ENCODE assay signal across 25 cellular contexts in the genomic region with DNA sequence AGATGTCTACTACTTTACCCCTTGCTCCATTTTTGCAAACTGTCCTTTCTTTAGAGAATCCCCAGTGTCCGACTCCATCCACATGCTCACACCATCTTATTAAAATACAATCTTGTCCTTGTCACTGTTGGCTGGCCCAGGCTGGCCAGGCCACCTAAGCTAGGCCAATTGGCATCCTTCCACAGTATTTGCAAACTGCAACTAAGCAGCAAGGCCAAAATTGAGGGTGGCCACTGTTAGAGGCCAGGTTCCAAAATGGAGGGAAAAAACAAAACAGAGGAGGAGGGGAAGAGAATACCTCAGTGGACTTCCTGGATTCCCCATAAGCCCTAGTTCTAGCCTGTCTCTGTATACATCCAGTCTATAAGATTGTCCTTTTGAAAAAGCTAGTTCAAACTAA.
"Had no signal": no experiment of that assay in that cellular context is flagged by ENCODE, and none has a peak within 500 bp of the region (broad histone marks: within the 10 kb centered on the region; RNA-seq: fewer than 3 reads in every experiment).

No MANE protein-coding gene starts in this region.

- H3K4me3 ChIP-seq: left ventricle myocardium inferior, upper lobe of left lung, vagina had no signal

- H3K36me3 Mint-ChIP-seq: activated naive CD4-positive, alpha-beta T cell treated with anti-CD3 and anti-CD28 coated beads, Interleukin-2, amount 50 U/mL, for 24 hours had no signal

- H3K27me3 Mint-ChIP-seq: activated CD8-positive, alpha-beta T cell treated with anti-CD3 and anti-CD28 coated beads for 36 hours; activated naive CD4-positive, alpha-beta T cell treated with anti-CD3 and anti-CD28 coated beads, Interleukin-2, amount 50 U/mL, for 24 hours; activated naive CD8-positive, alpha-beta T cell treated with anti-CD3 and anti-CD28 coated beads, Interleukin-2, amount 50 U/mL, for 24 hours; central memory CD8-positive, alpha-beta T cell; stimulated activated naive CD8-positive, alpha-beta T cell treated with anti-CD3 and anti-CD28 coated beads, Interleukin-15, Interleukin-2, amounts not matched to agents 100 ng/mL and 50 ng/mL, for 24 hours had no signal

- DNase-seq: activated B cell treated with CpG ODN at 0.5 μM for 24 hours; activated CD4-positive, alpha-beta T cell treated with anti-CD3 and anti-CD28 coated beads, Interleukin-2, amount 50 U/mL, for 1 hour; activated CD8-positive, alpha-beta T cell treated with anti-CD3 and anti-CD28 coated beads for 36 hours; activated naive CD8-positive, alpha-beta T cell treated with anti-CD3 and anti-CD28 coated beads, Interleukin-2, amount 50 U/mL, for 24 hours; activated T-cell treated with anti-CD3 and anti-CD28 coated beads, Interleukin-2, amount 50 U/mL, for 48 hours; dermis blood vessel endothelial cell; effector CD4-positive, alpha-beta T cell; left ventricle myocardium inferior; naive thymus-derived CD4-positive, alpha-beta T cell; posterior cingulate gyrus; right cardiac atrium; stimulated activated CD4-positive, alpha-beta T cell treated with anti-CD3 and anti-CD28 coated beads, Interleukin-4, amount 100 ng/mL, for 1 hour; T-helper 1 cell had no signal

- ATAC-seq: activated CD8-positive, alpha-beta T cell treated with anti-CD3 and anti-CD28 coated beads for 36 hours; activated naive CD8-positive, alpha-beta T cell treated with anti-CD3 and anti-CD28 coated beads, Interleukin-2, amount 50 U/mL, for 24 hours; naive thymus-derived CD4-positive, alpha-beta T cell; right cardiac atrium had no signal

- H3K9me3 ChIP-seq: left ventricle myocardium inferior, upper lobe of left lung, vagina had no signal

- H3K4me3 Mint-ChIP-seq: activated B cell treated with CpG ODN at 0.5 μM for 24 hours; activated CD8-positive, alpha-beta T cell treated with anti-CD3 and anti-CD28 coated beads for 36 hours; activated naive CD4-positive, alpha-beta T cell treated with anti-CD3 and anti-CD28 coated beads, Interleukin-2, amount 50 U/mL, for 24 hours; activated naive CD8-positive, alpha-beta T cell treated with anti-CD3 and anti-CD28 coated beads, Interleukin-2, amount 50 U/mL, for 24 hours; central memory CD8-positive, alpha-beta T cell; mesothelial cell of epicardium; stimulated activated naive CD8-positive, alpha-beta T cell treated with anti-CD3 and anti-CD28 coated beads, Interleukin-15, Interleukin-2, amounts not matched to agents 100 ng/mL and 50 ng/mL, for 24 hours; T-helper 2 cell treated with Interferon-gamma antibody and Interleukin-4, amounts not matched to agents 5 μg/mL and 100 μg/mL, for 36 hours had no signal

- H3K27ac Mint-ChIP-seq: activated B cell treated with CpG ODN at 0.5 μM for 24 hours; activated naive CD4-positive, alpha-beta T cell treated with anti-CD3 and anti-CD28 coated beads, Interleukin-2, amount 50 U/mL, for 24 hours; activated naive CD8-positive, alpha-beta T cell treated with anti-CD3 and anti-CD28 coated beads, Interleukin-2, amount 50 U/mL, for 24 hours; activated T-helper 2 cell treated with anti-CD3 and anti-CD28 coated beads, Interferon-gamma antibody, Interleukin-2, Interleukin-4, amounts not matched to agents 10 μg/mL and 5 μg/mL and 100 μg/mL, durations not matched to agents 14 hours and 24 hours and 36 hours; mesothelial cell of epicardium; naive thymus-derived CD4-positive, alpha-beta T cell; stimulated activated naive CD8-positive, alpha-beta T cell treated with anti-CD3 and anti-CD28 coated beads, Interleukin-15, Interleukin-2, amounts not matched to agents 100 ng/mL and 50 ng/mL, for 24 hours; T-helper 2 cell treated with Interferon-gamma antibody and Interleukin-4, amounts not matched to agents 5 μg/mL and 100 μg/mL, for 36 hours had no signal

- H3K9me3 Mint-ChIP-seq: activated B cell treated with CpG ODN at 0.5 μM for 24 hours; activated CD8-positive, alpha-beta T cell treated with anti-CD3 and anti-CD28 coated beads for 36 hours; activated naive CD4-positive, alpha-beta T cell treated with anti-CD3 and anti-CD28 coated beads, Interleukin-2, amount 50 U/mL, for 24 hours; activated naive CD8-positive, alpha-beta T cell treated with anti-CD3 and anti-CD28 coated beads, Interleukin-2, amount 50 U/mL, for 24 hours; activated T-helper 2 cell treated with anti-CD3 and anti-CD28 coated beads, Interferon-gamma antibody, Interleukin-2, Interleukin-4, amounts not matched to agents 10 μg/mL and 5 μg/mL and 100 μg/mL, durations not matched to agents 14 hours and 24 hours and 36 hours; central memory CD8-positive, alpha-beta T cell; mesothelial cell of epicardium; naive thymus-derived CD4-positive, alpha-beta T cell; stimulated activated naive CD8-positive, alpha-beta T cell treated with anti-CD3 and anti-CD28 coated beads, Interleukin-15, Interleukin-2, amounts not matched to agents 100 ng/mL and 50 ng/mL, for 24 hours; T-helper 2 cell treated with Interferon-gamma antibody and Interleukin-4, amounts not matched to agents 5 μg/mL and 100 μg/mL, for 36 hours had no signal

- H3K27me3 ChIP-seq: vagina had no signal

- FAIRE-seq: bronchial epithelial cell, endometrium, frontal cortex had no signal

- H3K36me3 ChIP-seq: left ventricle myocardium inferior, upper lobe of left lung, vagina had no signal

- H3K27ac ChIP-seq: epithelial cell of prostate, left ventricle myocardium inferior, upper lobe of left lung, vagina had no signal
